20 cellular contexts compared by ENCODE assay signal in genomic region chr3:139182143-139182542, GRCh38.
"Had no signal": no experiment of that assay in that cellular context is flagged by ENCODE, and none has a peak within 500 bp of the region (broad histone marks: within the 10 kb centered on the region; RNA-seq: fewer than 3 reads in every experiment).

No MANE protein-coding gene starts in this region.

- DNase-seq: stimulated activated CD4-positive, alpha-beta T cell treated with anti-CD3 and anti-CD28 coated beads, Interleukin-2, amount 100 ng/mL, for 48 hours; stimulated activated CD4-positive, alpha-beta T cell treated with anti-CD3 and anti-CD28 coated beads, Interleukin-4, amount 100 ng/mL, for 1 hour; stimulated activated CD4-positive, alpha-beta T cell treated with anti-CD3 and anti-CD28 coated beads, Interleukin-4, amount 100 ng/mL, for 24 hours; stimulated activated CD4-positive, alpha-beta T cell treated with anti-CD3 and anti-CD28 coated beads, Interleukin-4, amount 100 ng/mL, for 4 hours; stimulated activated CD8-positive, alpha-beta memory T cell treated with anti-CD3 and anti-CD28 coated beads, Interleukin-4, amount 100 ng/mL, for 48 hours; stimulated activated naive B cell treated with anti-CD40 and anti-IgM and Interleukin-4, amounts not matched to agents 10 μg/mL and 1 μg/mL and 100 μg/mL, for 72 hours; stimulated activated naive CD4-positive, alpha-beta T cell; stimulated activated naive CD4-positive, alpha-beta T cell treated with Interleukin-2 at 50 U/mL for 16 hours; stimulated activated naive CD8-positive, alpha-beta T cell treated with anti-CD3 and anti-CD28 coated beads, Interleukin-15, amount 100 ng/mL, for 72 hours; stimulated activated naive CD8-positive, alpha-beta T cell treated with anti-CD3 and anti-CD28 coated beads, Interleukin-15, Interleukin-2, amounts not matched to agents 100 U/mL and 50 U/mL, for 24 hours; stomach; substantia nigra; testis; thyroid gland; tibial artery; transverse colon; trophoblast cell; upper lobe of left lung; upper lobe of right lung; uterus had no signal
